8 cellular contexts compared by ENCODE assay signal in genomic region chr20:57351042-57351783, GRCh38. TPM values are rescaled to one million over a fixed set of nuclear protein-coding genes. Genes with fewer than 3 reads are reported as not detected.
DNase-seq lines count a peak whose midpoint lies in the region; ATAC-seq and TF ChIP-seq lines count a peak whose summit lies in the region.

RAE1 (plus strand) TSS chr20:57351255; CDS start chr20:57354039, 2,784 bp downstream.

- DNase-seq in AG09309 (ENCODE audit: low read depth) (peak; percentile 70), NCI-H524 (lab: John Stamatoyannopoulos, UW) (peak; percentile 67 to 90), choroid plexus epithelial cell (ENCODE audit: low read depth) (peak; percentile 96), kidney tubule cell (ENCODE audit: low spot score) (peak; percentile 91)
- DNase-seq in activated CD4-positive, alpha-beta T cell treated with anti-CD3 and anti-CD28 coated beads for 36 hours = peak; percentile 94
- DNase-seq in stimulated activated CD4-positive, alpha-beta T cell treated with anti-CD3 and anti-CD28 coated beads, Interleukin-1b, Interleukin-23, amount 100 ng/mL, for 1 hour (ENCODE audit: low read depth in 2 of 2) = peak; percentile 71 to 76

- intact Hi-C loops in activated CD4-positive, alpha-beta T cell treated with anti-CD3 and anti-CD28 coated beads for 36 hours (cut with DNase I, micrococcal nuclease) = loop anchor here (1.0 to 10.0 kb wide), 6 partner anchors 38 to 1301 kb away; partner anchors contain the start of genes CASS4 (in 1 of the 2), RAB22A (in 1 of the 2), RBM38 (in 1 of the 2) and RTF2 (in 1 of the 2)

- H3K4me3 Mint-ChIP-seq in activated CD4-positive, alpha-beta T cell treated with anti-CD3 and anti-CD28 coated beads for 36 hours = peak within 1 kb of the TSS; percentile 96

- H3K4me3 ChIP-seq in AG09309 (ENCODE audit: control insufficient read depth, low read depth, low read length) (peak within 1 kb of the TSS; percentile 67), choroid plexus epithelial cell (ENCODE audit: low read depth, low read length) (peak within 1 kb of the TSS; percentile 94)

- POLR2A ChIA-PET in activated CD4-positive, alpha-beta T cell treated with anti-CD3 and anti-CD28 coated beads for 36 hours (lab: Charles Lee) = interaction anchor here (1.0 kb wide), 1 partner anchor 11 kb away, joined by 3 read pairs; no protein-coding TSS in a partner anchor

- H3K36me3 Mint-ChIP-seq in activated CD4-positive, alpha-beta T cell treated with anti-CD3 and anti-CD28 coated beads for 36 hours (ENCODE audit: low read depth) = peaks cover 32% of the 10 kb centered on the region

- CTCF ChIA-PET in activated CD4-positive, alpha-beta T cell treated with anti-CD3 and anti-CD28 coated beads for 36 hours (lab: Charles Lee) = interaction anchor here (0.7 to 1.0 kb wide), 2 partner anchors 82 to 211 kb away, joined by 3 read pairs; no protein-coding TSS in a partner anchor

- H3K4me1 Mint-ChIP-seq in activated CD4-positive, alpha-beta T cell treated with anti-CD3 and anti-CD28 coated beads for 36 hours = peaks cover 37% of the 10 kb centered on the region

- H3K27me3 Mint-ChIP-seq in activated CD4-positive, alpha-beta T cell treated with anti-CD3 and anti-CD28 coated beads for 36 hours = no peaks in the 10 kb centered on the region

- no peaks in the 10 kb centered on the region for H3K9me3 Mint-ChIP-seq in activated CD4-positive, alpha-beta T cell treated with anti-CD3 and anti-CD28 coated beads for 36 hours (ENCODE audit: low read depth)

- peak within 1 kb of the TSS; percentile 89 for H3K27ac Mint-ChIP-seq in activated CD4-positive, alpha-beta T cell treated with anti-CD3 and anti-CD28 coated beads for 36 hours

- no peak for TF ChIP-seq CTCF in AG09309 (IDR thresholded peaks at IDR 0.05; ENCODE audit: control insufficient read depth, insufficient read depth, low read depth, low read length, missing control alignments)
- TF ChIP-seq CTCF in choroid plexus epithelial cell (conservative IDR thresholded peaks at IDR 0.05; ENCODE audit: low read depth, low read length) = no peak

- peak; percentile 86 for ATAC-seq in GM19035 (IDR thresholded peaks at IDR 0.05; ENCODE audit: unreplicated experiment)
- ATAC-seq in HG03439 (IDR thresholded peaks at IDR 0.05; ENCODE audit: unreplicated experiment) = peak; percentile 82
- peak; percentile 84 for ATAC-seq in activated CD4-positive, alpha-beta T cell treated with anti-CD3 and anti-CD28 coated beads for 36 hours

RNA-seq across cellular contexts. Expression of gene RAE1, which starts in this region (rescaled TPM):
- 10 to 100 TPM; 42.7 to 48.9 TPM for total RNA-seq in activated CD4-positive, alpha-beta T cell treated with anti-CD3 and anti-CD28 coated beads for 36 hours

Comparison
In these comparisons a context has a peak if more than half of its experiments do, and no peak if none do; other contexts are left out.
1. Peak in every context shown above with its lines: DNase-seq, ATAC-seq and H3K4me3 ChIP-seq.